Comparison of ENCODE assay signal across 1 cellular context in genomic region chr9:70258692-70259511, GRCh38.
TF ChIP-seq lines count a peak whose summit lies in the region.

Gene SMC5 (plus strand): TSS chr9:70258978. CDS start chr9:70259079, 101 bp downstream.

TF ChIP-seq in HepG2, 621 proteins besides CTCF, POLR2A, EP300 and RAD21 (continued from another document and continues in another):
- TF ChIP-seq ZNF414 (CRISPR knock-in tag; IDR thresholded peaks at IDR 0.05) (peak; percentile 63; the same call in 1 of the 2 replicates), ZNF749 (CRISPR knock-in tag; IDR thresholded peaks at IDR 0.05; ENCODE audit: borderline replicate concordance) (peak; percentile 83), BCL6 (CRISPR knock-in tag; IDR thresholded peaks at IDR 0.05) (no peak), CEBPZ (IDR thresholded peaks at IDR 0.05; ENCODE audit: low read length) (no peak), ATF3 (CRISPR knock-in tag; IDR thresholded peaks at IDR 0.05) (no peak), SAFB2 (CRISPR knock-in tag; IDR thresholded peaks at IDR 0.05; ENCODE audit: borderline replicate concordance, low read depth) (peak; percentile 76), CBFB (CRISPR knock-in tag; IDR thresholded peaks at IDR 0.05) (no peak), ZNF512 (CRISPR knock-in tag; IDR thresholded peaks at IDR 0.05) (no peak), TAF15 (IDR thresholded peaks at IDR 0.05; ENCODE audit: low read depth, low read length, poor library complexity, severe bottlenecking) (peak; percentile 48), ZNF563 (CRISPR knock-in tag; IDR thresholded peaks at IDR 0.05) (peak; percentile 34; the same call in 1 of the 2 replicates), ZBTB4 (CRISPR knock-in tag; IDR thresholded peaks at IDR 0.05; ENCODE audit: borderline replicate concordance) (no peak), SKI (IDR thresholded peaks at IDR 0.05; ENCODE audit: partially characterized antibody) (peak; percentile 12), NFYB (CRISPR knock-in tag; IDR thresholded peaks at IDR 0.05) (no peak), FOXK1 (CRISPR knock-in tag; IDR thresholded peaks at IDR 0.05; ENCODE audit: borderline replicate concordance, low read depth) (no peak), ZNF775 (CRISPR knock-in tag; IDR thresholded peaks at IDR 0.05; ENCODE audit: borderline replicate concordance) (no peak; the same call in 1 of the 2 replicates), ZNF768 (CRISPR knock-in tag; IDR thresholded peaks at IDR 0.05) (peak; percentile 86), ZNF451 (CRISPR knock-in tag; IDR thresholded peaks at IDR 0.05) (no peak), ZNF510 (CRISPR knock-in tag; IDR thresholded peaks at IDR 0.05; ENCODE audit: low read depth) (peak; percentile 47; the same call in 1 of the 2 replicates), ZNF3 (CRISPR knock-in tag; IDR thresholded peaks at IDR 0.05) (no peak), ZNF713 (CRISPR knock-in tag; IDR thresholded peaks at IDR 0.05) (no peak), HNF1B (CRISPR knock-in tag; IDR thresholded peaks at IDR 0.05) (peak; percentile 73), ZC3H4 (CRISPR knock-in tag; IDR thresholded peaks at IDR 0.05; ENCODE audit: borderline replicate concordance) (no peak), NR0B2 (CRISPR knock-in tag; IDR thresholded peaks at IDR 0.05) (no peak), CREBL2 (CRISPR knock-in tag; IDR thresholded peaks at IDR 0.05; ENCODE audit: borderline replicate concordance) (0 out of 2 replicates have a peak, but pooled peaks have one; percentile 80), ZNF570 (CRISPR knock-in tag; IDR thresholded peaks at IDR 0.05; ENCODE audit: borderline replicate concordance) (0 out of 2 replicates have a peak, but pooled peaks have one; percentile 25), YEATS4 (CRISPR knock-in tag; IDR thresholded peaks at IDR 0.05; ENCODE audit: borderline replicate concordance) (peak; percentile 65), GATAD1 (CRISPR knock-in tag; IDR thresholded peaks at IDR 0.05) (peak; percentile 74), ZNF549 (CRISPR knock-in tag; IDR thresholded peaks at IDR 0.05) (no peak), ATF1 (CRISPR knock-in tag; IDR thresholded peaks at IDR 0.05) (no peak), ZFY (CRISPR knock-in tag; IDR thresholded peaks at IDR 0.05) (peak; percentile 89), MZF1 (CRISPR knock-in tag; IDR thresholded peaks at IDR 0.05; ENCODE audit: borderline replicate concordance) (no peak), ZNF792 (CRISPR knock-in tag; IDR thresholded peaks at IDR 0.05) (no peak; the same call in 1 of the 2 replicates), KLF16 (CRISPR knock-in tag; IDR thresholded peaks at IDR 0.05) (peak in 1 of 2 experiments; percentile 64; a peak in 1 of 4 replicates), HOXA5 (CRISPR knock-in tag; IDR thresholded peaks at IDR 0.05) (no peak; the same call in 1 of the 2 replicates), ZHX1 (CRISPR knock-in tag; IDR thresholded peaks at IDR 0.05; ENCODE audit: low read depth) (0 out of 2 replicates have a peak, but pooled peaks have one; percentile 68), DMAP1 (CRISPR knock-in tag; IDR thresholded peaks at IDR 0.05) (no peak; the same call in 1 of the 2 replicates), NR3C1 (CRISPR knock-in tag; IDR thresholded peaks at IDR 0.05) (no peak), ZNF513 (CRISPR knock-in tag; conservative IDR thresholded peaks at IDR 0.05) (no peak), ZNF235 (CRISPR knock-in tag; IDR thresholded peaks at IDR 0.05; ENCODE audit: borderline replicate concordance) (no peak), ZNF850 (CRISPR knock-in tag; conservative IDR thresholded peaks at IDR 0.05) (no peak), ZNF460 (CRISPR knock-in tag; IDR thresholded peaks at IDR 0.05; ENCODE audit: borderline replicate concordance) (no peak), ZNF660 (CRISPR knock-in tag; IDR thresholded peaks at IDR 0.05; ENCODE audit: borderline replicate concordance, low read depth) (no peak), GMEB1 (CRISPR knock-in tag; IDR thresholded peaks at IDR 0.05; ENCODE audit: borderline replicate concordance) (peak; percentile 77; the same call in 1 of the 2 replicates), PAF1 (CRISPR knock-in tag; IDR thresholded peaks at IDR 0.05) (no peak), ZSCAN9 (CRISPR knock-in tag; IDR thresholded peaks at IDR 0.05; ENCODE audit: borderline replicate concordance) (peak; percentile 76; the same call in 1 of the 2 replicates)
